Comparison of ENCODE assay signal across 1 cellular context in the genomic region with DNA sequence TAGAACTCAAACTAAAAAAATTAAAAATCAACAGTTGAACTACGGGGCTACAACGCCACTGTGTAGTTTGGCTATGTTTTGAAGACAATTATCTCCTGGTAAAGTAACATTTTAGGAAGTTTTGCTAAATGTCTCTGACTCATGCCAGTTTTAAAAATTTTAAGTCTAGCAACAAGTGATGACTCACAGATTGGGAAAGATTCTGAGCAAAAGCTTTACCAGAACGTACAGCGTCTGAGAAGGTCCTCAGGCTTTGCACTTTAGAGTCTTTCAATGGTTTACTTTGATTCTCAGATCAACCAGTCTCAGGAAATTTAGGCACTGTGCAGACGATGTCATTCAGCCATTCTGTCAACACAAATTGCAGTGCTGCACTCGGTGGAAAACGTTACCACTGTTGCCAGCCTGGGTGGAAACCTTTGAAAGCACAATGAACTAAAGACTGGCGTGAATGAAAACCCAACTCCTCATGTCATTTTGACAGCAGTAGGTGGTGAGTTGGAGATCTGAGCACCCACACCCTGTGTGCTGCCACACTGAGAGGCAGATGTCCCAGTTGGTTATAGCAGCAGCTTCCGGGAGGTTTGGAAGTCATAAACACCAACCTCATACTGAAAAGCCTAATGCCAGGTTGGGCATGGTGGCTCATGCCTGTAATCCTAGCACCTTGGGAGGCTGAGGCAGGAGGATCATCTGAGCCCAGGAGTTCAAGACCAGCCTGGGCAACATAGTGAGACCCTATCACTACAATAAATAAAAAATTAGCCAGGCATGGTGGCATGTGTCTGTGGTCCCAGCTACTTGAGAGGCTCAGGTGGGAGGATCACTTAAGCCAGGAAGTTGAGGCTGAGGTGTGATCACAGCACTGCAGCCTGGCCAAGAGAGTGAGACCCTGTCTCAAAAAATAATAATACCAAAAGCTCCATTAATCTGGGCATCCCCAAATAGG.
A peak's percentile ranks its signal among the peaks of the same experiment; 100 is the strongest.
TF ChIP-seq lines count a peak whose summit lies in the region.

No MANE protein-coding gene starts in this region.

TF ChIP-seq in HepG2, 621 proteins besides CTCF, POLR2A, EP300 and RAD21:
- peak; percentile 48 for TF ChIP-seq ZNF121 (CRISPR knock-in tag; IDR thresholded peaks at IDR 0.05)
- no peak for TF ChIP-seq ZNF660 (CRISPR knock-in tag; IDR thresholded peaks at IDR 0.05; ENCODE audit: borderline replicate concordance, low read depth)
